ENCODE assay signal across 8 cellular contexts in genomic region chr11:36289226-36289852, GRCh38. TPM values are rescaled to one million over a fixed set of nuclear protein-coding genes. Genes with fewer than 3 reads are reported as not detected.
A peak's percentile ranks its signal among the peaks of the same experiment; 100 is the strongest.
DNase-seq lines count a peak whose midpoint lies in the region; ATAC-seq, FAIRE-seq and TF ChIP-seq lines count a peak whose summit lies in the region.

COMMD9 (minus strand) TSS chr11:36289424; CDS start chr11:36289412, 12 bp downstream.

- no peaks in the 10 kb centered on the region for H3K27me3 Mint-ChIP-seq in natural killer cell treated with Interleukin-12 subunit alpha and Interleukin-12 subunit beta and Interleukin-15 and Interleukin-18, amount 100 ng/mL, for 72 hours

- no peaks in the 10 kb centered on the region for H3K27me3 ChIP-seq in Loucy (ENCODE audit: insufficient read depth, low read length, poor library complexity, severe bottlenecking)

- no peaks in the 10 kb centered on the region for H3K9me2 ChIP-seq in Loucy (replicated peaks; ENCODE audit: low read depth, low read length)

- H3K9me3 ChIP-seq in Loucy (ENCODE audit: insufficient read depth, low read depth, low read length), result no peaks in the 10 kb centered on the region

- H2AFZ ChIP-seq in Loucy (ENCODE audit: low read length), result peak within 1 kb of the TSS; percentile 92

- H3K36me3 Mint-ChIP-seq in natural killer cell treated with Interleukin-12 subunit alpha and Interleukin-12 subunit beta and Interleukin-15 and Interleukin-18, amount 100 ng/mL, for 72 hours, result no peaks in the 10 kb centered on the region

- FAIRE-seq in H54 (lab: Jason Lieb, UNC), result peak; percentile 88

- H4K20me1 ChIP-seq in Loucy (ENCODE audit: insufficient read depth, low read length, poor library complexity, severe bottlenecking), result no peaks in the 10 kb centered on the region

- H3K4me1 ChIP-seq in Loucy (ENCODE audit: insufficient read depth, low read length, poor library complexity, severe bottlenecking), result peaks cover 11% of the 10 kb centered on the region

- TF ChIP-seq CTCF in Loucy (conservative IDR thresholded peaks at IDR 0.05; ENCODE audit: low read length) (no peak), fibroblast of pulmonary artery (IDR thresholded peaks at IDR 0.05; ENCODE audit: low read length, missing control alignments) (no peak)

- peak within 1 kb of the TSS; percentile 98 for H3K4me3 Mint-ChIP-seq in natural killer cell treated with Interleukin-12 subunit alpha and Interleukin-12 subunit beta and Interleukin-15 and Interleukin-18, amount 100 ng/mL, for 72 hours

- H3K9ac ChIP-seq in Loucy (ENCODE audit: low read depth, low read length, poor library complexity, severe bottlenecking), result peak within 1 kb of the TSS; percentile 67

- peak; percentile 95 for DNase-seq in EL
- DNase-seq in H54 (ENCODE audit: insufficient read length, low spot score), result peak; percentile 94
- peak; percentile 90 for DNase-seq in activated effector memory CD4-positive, alpha-beta T cell treated with Interleukin-2 at 50 U/mL for 16 hours
- DNase-seq in fibroblast of pulmonary artery (ENCODE audit: low read depth), result peak; percentile 95
- DNase-seq in natural killer cell treated with Interleukin-12 subunit alpha and Interleukin-12 subunit beta and Interleukin-15 and Interleukin-18, amount 100 ng/mL, for 72 hours (ENCODE audit: low spot score), result peak; percentile 98
- peak; percentile 93 for DNase-seq in stimulated activated naive CD8-positive, alpha-beta T cell treated with anti-CD3 and anti-CD28 coated beads, Interleukin-15, Interleukin-2, amounts not matched to agents 100 U/mL and 50 U/mL, for 24 hours

- H3F3A ChIP-seq in Loucy (ENCODE audit: low read depth), result no peaks in the 10 kb centered on the region

- H3K79me2 ChIP-seq in Loucy (ENCODE audit: insufficient read depth, low read length), result no peaks in the 10 kb centered on the region

- H3K27ac Mint-ChIP-seq in natural killer cell treated with Interleukin-12 subunit alpha and Interleukin-12 subunit beta and Interleukin-15 and Interleukin-18, amount 100 ng/mL, for 72 hours, result peak within 1 kb of the TSS; percentile 78 to 92

- TF ChIP-seq POLR2A in H54 (IDR thresholded peaks at IDR 0.05; ENCODE audit: low read depth, low read length) (peak; percentile 63), Raji (IDR thresholded peaks at IDR 0.05; ENCODE audit: insufficient read depth, low read depth, low read length) (peak; percentile 84)

- H3K9me3 Mint-ChIP-seq in natural killer cell treated with Interleukin-12 subunit alpha and Interleukin-12 subunit beta and Interleukin-15 and Interleukin-18, amount 100 ng/mL, for 72 hours, result no peaks in the 10 kb centered on the region

- no peaks in the 10 kb centered on the region for H3K36me3 ChIP-seq in Loucy (ENCODE audit: insufficient read depth, low read length)

- H3K4me3 ChIP-seq in Loucy (ENCODE audit: low read length, poor library complexity, severe bottlenecking), result peak within 1 kb of the TSS; percentile 82
- peak within 1 kb of the TSS; percentile 92 for H3K4me3 ChIP-seq in fibroblast of pulmonary artery (replicated peaks; ENCODE audit: low read depth, low read length)

- ATAC-seq in natural killer cell treated with Interleukin-12 subunit alpha and Interleukin-12 subunit beta and Interleukin-15 and Interleukin-18, amount 100 ng/mL, for 72 hours, result peak; percentile 99 to 100
- ATAC-seq in stimulated activated naive CD8-positive, alpha-beta T cell treated with anti-CD3 and anti-CD28 coated beads, Interleukin-15, Interleukin-2, amounts not matched to agents 100 U/mL and 50 U/mL, for 24 hours, result peak; percentile 99

- peak within 1 kb of the TSS; percentile 75 for H3K4me2 ChIP-seq in Loucy (ENCODE audit: low read depth, low read length, poor library complexity, severe bottlenecking)

- H3K4me1 Mint-ChIP-seq in natural killer cell treated with Interleukin-12 subunit alpha and Interleukin-12 subunit beta and Interleukin-15 and Interleukin-18, amount 100 ng/mL, for 72 hours (ENCODE audit: low read depth in 2 of 2), result peaks cover 32 to 50% of the 10 kb centered on the region in 2 donors

RNA-seq across cellular contexts. Expression of gene COMMD9, which starts in this region (rescaled TPM):
- total RNA-seq in natural killer cell treated with Interleukin-12 subunit alpha and Interleukin-12 subunit beta and Interleukin-15 and Interleukin-18, amount 100 ng/mL, for 72 hours, result 10 to 100 TPM; 49.1 to 54.8 TPM

Comparison
In these comparisons a context has a peak if more than half of its experiments do, and no peak if none do; other contexts are left out.
1. Peak in every context shown above with its lines: DNase-seq, ATAC-seq and H3K4me3 ChIP-seq.